Comparison of ENCODE assay signal across 1 cellular context in the genomic region with DNA sequence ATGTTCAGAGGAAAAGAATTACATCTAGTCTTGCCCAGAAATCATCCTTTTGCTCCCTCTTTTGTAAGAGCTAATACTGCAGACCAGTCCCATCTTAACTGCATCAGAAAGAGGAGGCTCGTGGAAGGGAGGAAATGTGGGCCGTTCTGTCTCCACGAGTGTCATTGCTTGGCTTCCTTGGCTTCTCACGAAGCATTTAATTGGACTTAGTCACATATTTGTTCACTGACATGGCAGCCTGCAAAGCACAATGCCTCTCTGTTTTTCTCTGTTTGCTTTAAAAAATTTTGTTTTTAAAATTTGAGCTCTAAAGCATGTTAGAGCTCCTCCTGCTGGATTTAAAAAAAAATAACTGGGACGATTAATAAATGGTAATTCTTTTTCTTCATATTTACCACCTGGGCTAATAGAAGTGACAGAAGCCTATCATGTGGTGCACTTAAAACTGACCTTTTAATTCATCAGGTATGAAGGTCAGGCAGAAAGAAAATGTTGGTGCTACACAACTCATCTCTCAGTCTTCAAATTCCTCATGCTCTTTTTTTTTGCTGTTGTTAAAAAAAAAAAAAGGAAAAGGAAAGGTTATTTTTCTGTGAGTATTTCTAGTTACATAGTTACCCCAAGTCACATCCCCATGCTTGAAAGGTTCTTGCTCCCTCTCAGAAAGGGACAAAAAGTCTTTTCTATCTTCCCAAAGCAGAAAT.
TF ChIP-seq lines count a peak whose summit lies in the region.

No MANE protein-coding gene starts in this region.

TF ChIP-seq in HepG2, 621 proteins besides CTCF, POLR2A, EP300 and RAD21 (continued from another document and continues in another):
- TF ChIP-seq HMGXB3 (CRISPR knock-in tag; IDR thresholded peaks at IDR 0.05; ENCODE audit: borderline replicate concordance) (no peak), POGK (CRISPR knock-in tag; conservative IDR thresholded peaks at IDR 0.05) (no peak), KLF6 (CRISPR knock-in tag; IDR thresholded peaks at IDR 0.05) (no peak), ELF1 (CRISPR knock-in tag; IDR thresholded peaks at IDR 0.05) (no peak), DMAP1 (CRISPR knock-in tag; IDR thresholded peaks at IDR 0.05) (no peak), ZNF232 (CRISPR knock-in tag; IDR thresholded peaks at IDR 0.05; ENCODE audit: borderline replicate concordance) (no peak), ARID3A (IDR thresholded peaks at IDR 0.05; ENCODE audit: low read depth, low read length) (peak; percentile 20; the same call in 1 of the 2 replicates), SMYD3 (CRISPR knock-in tag; IDR thresholded peaks at IDR 0.05) (no peak), STAG1 (CRISPR knock-in tag; IDR thresholded peaks at IDR 0.05) (peak; percentile 73), RXRB (CRISPR knock-in tag; IDR thresholded peaks at IDR 0.05; ENCODE audit: borderline replicate concordance) (no peak), ZNF343 (CRISPR knock-in tag; IDR thresholded peaks at IDR 0.05) (no peak), TEAD3 (CRISPR knock-in tag; optimal IDR thresholded peaks at IDR 0.05; ENCODE audit: borderline replicate concordance) (peak; percentile 20), HMG20B (CRISPR knock-in tag; conservative IDR thresholded peaks at IDR 0.05) (no peak), NCOA2 (CRISPR knock-in tag; IDR thresholded peaks at IDR 0.05) (no peak), IRF2 (CRISPR knock-in tag; IDR thresholded peaks at IDR 0.05) (no peak), ZNF331 (CRISPR knock-in tag; IDR thresholded peaks at IDR 0.05) (no peak; the same call in 1 of the 2 replicates), ZNF644 (CRISPR knock-in tag; IDR thresholded peaks at IDR 0.05; ENCODE audit: low read depth) (peak; percentile 96), ZNF609 (CRISPR knock-in tag; IDR thresholded peaks at IDR 0.05; ENCODE audit: borderline replicate concordance) (no peak), PHF5A (CRISPR knock-in tag; IDR thresholded peaks at IDR 0.05; ENCODE audit: low read depth, unreplicated experiment) (no peak), ZBTB2 (CRISPR knock-in tag; IDR thresholded peaks at IDR 0.05; ENCODE audit: low read depth) (no peak), FOSL2 (CRISPR knock-in tag; IDR thresholded peaks at IDR 0.05) (peak; percentile 86), BHLHE40 (IDR thresholded peaks at IDR 0.05; ENCODE audit: low read length) (no peak), ZNF367 (CRISPR knock-in tag; IDR thresholded peaks at IDR 0.05; ENCODE audit: borderline replicate concordance) (no peak), CC2D1A (CRISPR knock-in tag; IDR thresholded peaks at IDR 0.05) (no peak), TEF (CRISPR knock-in tag; IDR thresholded peaks at IDR 0.05) (no peak), XRCC5 (optimal IDR thresholded peaks at IDR 0.05; ENCODE audit: low read length) (peak; percentile 21), REXO4 (CRISPR knock-in tag; IDR thresholded peaks at IDR 0.05; ENCODE audit: borderline replicate concordance) (no peak), HDAC1 (CRISPR knock-in tag; IDR thresholded peaks at IDR 0.05) (no peak), SUZ12 (IDR thresholded peaks at IDR 0.05; ENCODE audit: low read depth, low read length) (no peak), SMARCE1 (IDR thresholded peaks at IDR 0.05; ENCODE audit: borderline replicate concordance) (no peak), FLYWCH1 (CRISPR knock-in tag; IDR thresholded peaks at IDR 0.05) (no peak), FOXA3 (CRISPR knock-in tag; IDR thresholded peaks at IDR 0.05) (peak; percentile 37; the same call in 1 of the 2 replicates), ZNF562 (CRISPR knock-in tag; IDR thresholded peaks at IDR 0.05; ENCODE audit: borderline replicate concordance) (no peak), GATAD2A (CRISPR knock-in tag; IDR thresholded peaks at IDR 0.05) (peak; percentile 50; the same call in 1 of the 2 replicates), RNF2 (conservative IDR thresholded peaks at IDR 0.05; ENCODE audit: low read depth) (no peak), YEATS2 (CRISPR knock-in tag; IDR thresholded peaks at IDR 0.05; ENCODE audit: borderline replicate concordance) (no peak), CBFB (CRISPR knock-in tag; IDR thresholded peaks at IDR 0.05) (no peak), ZNF333 (CRISPR knock-in tag; IDR thresholded peaks at IDR 0.05; ENCODE audit: borderline replicate concordance) (no peak), ZC3H13 (CRISPR knock-in tag; IDR thresholded peaks at IDR 0.05) (no peak), ZSCAN9 (CRISPR knock-in tag; IDR thresholded peaks at IDR 0.05; ENCODE audit: borderline replicate concordance) (0 out of 2 replicates have a peak, but pooled peaks have one; percentile 31), ZNF275 (CRISPR knock-in tag; IDR thresholded peaks at IDR 0.05; ENCODE audit: borderline replicate concordance) (no peak)
- TF ChIP-seq, protein P1, sequence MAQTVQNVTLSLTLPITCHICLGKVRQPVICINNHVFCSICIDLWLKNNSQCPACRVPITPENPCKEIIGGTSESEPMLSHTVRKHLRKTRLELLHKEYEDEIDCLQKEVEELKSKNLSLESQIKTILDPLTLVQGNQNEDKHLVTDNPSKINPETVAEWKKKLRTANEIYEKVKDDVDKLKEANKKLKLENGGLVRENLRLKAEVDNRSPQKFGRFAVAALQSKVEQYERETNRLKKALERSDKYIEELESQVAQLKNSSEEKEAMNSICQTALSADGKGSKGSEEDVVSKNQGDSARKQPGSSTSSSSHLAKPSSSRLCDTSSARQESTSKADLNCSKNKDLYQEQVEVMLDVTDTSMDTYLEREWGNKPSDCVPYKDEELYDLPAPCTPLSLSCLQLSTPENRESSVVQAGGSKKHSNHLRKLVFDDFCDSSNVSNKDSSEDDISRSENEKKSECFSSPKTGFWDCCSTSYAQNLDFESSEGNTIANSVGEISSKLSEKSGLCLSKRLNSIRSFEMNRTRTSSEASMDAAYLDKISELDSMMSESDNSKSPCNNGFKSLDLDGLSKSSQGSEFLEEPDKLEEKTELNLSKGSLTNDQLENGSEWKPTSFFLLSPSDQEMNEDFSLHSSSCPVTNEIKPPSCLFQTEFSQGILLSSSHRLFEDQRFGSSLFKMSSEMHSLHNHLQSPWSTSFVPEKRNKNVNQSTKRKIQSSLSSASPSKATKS (CRISPR knock-in tag; IDR thresholded peaks at IDR 0.05) = no peak
- TF ChIP-seq, protein P2, sequence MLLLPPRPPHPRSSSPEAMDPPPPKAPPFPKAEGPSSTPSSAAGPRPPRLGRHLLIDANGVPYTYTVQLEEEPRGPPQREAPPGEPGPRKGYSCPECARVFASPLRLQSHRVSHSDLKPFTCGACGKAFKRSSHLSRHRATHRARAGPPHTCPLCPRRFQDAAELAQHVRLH (CRISPR knock-in tag; IDR thresholded peaks at IDR 0.05; ENCODE audit: borderline replicate concordance, low read depth) = no peak
